8 cellular contexts compared by ENCODE assay signal in genomic region chrX:69285881-69286545, GRCh38.
A peak's percentile ranks its signal among the peaks of the same experiment; 100 is the strongest.
DNase-seq lines count a peak whose midpoint lies in the region; ATAC-seq and TF ChIP-seq lines count a peak whose summit lies in the region.

No MANE protein-coding gene starts in this region.

- H3K27me3 ChIP-seq in BJ (ENCODE audit: control insufficient read depth, insufficient read depth, low read length) (no peaks in the 10 kb centered on the region), endocrine pancreas (ENCODE audit: control insufficient read depth, insufficient read depth, low read length) (no peaks in the 10 kb centered on the region)

- H3K36me3 Mint-ChIP-seq in activated CD8-positive, alpha-beta T cell treated with anti-CD3 and anti-CD28 coated beads, Interleukin-2, amount 10 ng/mL, durations not matched to agents 7 days and 5 days (ENCODE audit: low read depth), result no peaks in the 10 kb centered on the region
- H3K36me3 Mint-ChIP-seq in mesothelial cell of epicardium, result no peaks in the 10 kb centered on the region

- H3K4me1 ChIP-seq in endocrine pancreas (ENCODE audit: control insufficient read depth, insufficient read depth, low read length), result no peaks in the 10 kb centered on the region

- no peaks in the 10 kb centered on the region for H3K36me3 ChIP-seq in BJ (ENCODE audit: control insufficient read depth, insufficient read depth, low read length)
- no peaks in the 10 kb centered on the region for H3K36me3 ChIP-seq in endocrine pancreas (ENCODE audit: control insufficient read depth, insufficient read depth, low read length)

- POLR2A ChIA-PET in BJ (lab: Charles Lee), result no interaction called here
- POLR2A ChIA-PET in activated CD8-positive, alpha-beta T cell treated with anti-CD3 and anti-CD28 coated beads, Interleukin-2, amount 10 ng/mL, durations not matched to agents 7 days and 5 days (lab: Charles Lee), result no interaction called here

- H3K9me3 ChIP-seq in endocrine pancreas (ENCODE audit: control insufficient read depth, low read length), result no peaks in the 10 kb centered on the region

- no peaks in the 10 kb centered on the region for H3K9me3 Mint-ChIP-seq in activated CD8-positive, alpha-beta T cell treated with anti-CD3 and anti-CD28 coated beads, Interleukin-2, amount 10 ng/mL, durations not matched to agents 7 days and 5 days (ENCODE audit: insufficient read depth)
- no peaks in the 10 kb centered on the region for H3K9me3 Mint-ChIP-seq in mesothelial cell of epicardium

- H3K9ac ChIP-seq in endocrine pancreas (ENCODE audit: control insufficient read depth, insufficient read depth, low read length), result peak overlapping the region; percentile 26

- ATAC-seq in GM19351 (IDR thresholded peaks at IDR 0.05; ENCODE audit: unreplicated experiment) (peak; percentile 81), GM19328 (IDR thresholded peaks at IDR 0.05; ENCODE audit: unreplicated experiment) (no peak)
- ATAC-seq in activated CD8-positive, alpha-beta T cell treated with anti-CD3 and anti-CD28 coated beads, Interleukin-2, amount 10 ng/mL, durations not matched to agents 7 days and 5 days, result peak; percentile 71

- no peaks in the 10 kb centered on the region for H3K4me1 Mint-ChIP-seq in activated CD8-positive, alpha-beta T cell treated with anti-CD3 and anti-CD28 coated beads, Interleukin-2, amount 10 ng/mL, durations not matched to agents 7 days and 5 days (ENCODE audit: low read depth)
- peaks cover 21% of the 10 kb centered on the region for H3K4me1 Mint-ChIP-seq in mesothelial cell of epicardium

- H3K27me3 Mint-ChIP-seq in activated CD8-positive, alpha-beta T cell treated with anti-CD3 and anti-CD28 coated beads, Interleukin-2, amount 10 ng/mL, durations not matched to agents 7 days and 5 days (ENCODE audit: low read depth), result no peaks in the 10 kb centered on the region
- no peaks in the 10 kb centered on the region for H3K27me3 Mint-ChIP-seq in mesothelial cell of epicardium (ENCODE audit: low read depth)

- DNase-seq in BJ (ENCODE audit: low read depth) (no peak), NCI-H128 (lab: John Stamatoyannopoulos, UW; ENCODE audit: unreplicated experiment) (peak; percentile 1), mesothelial cell of epicardium (ENCODE audit: low spot score in 2 of 2, unreplicated experiment in 2 of 2) (peak; percentile 48 to 80)
- DNase-seq in activated CD8-positive, alpha-beta T cell treated with anti-CD3 and anti-CD28 coated beads, Interleukin-2, amount 10 ng/mL, durations not matched to agents 7 days and 5 days, result peak; percentile 59
- peak; percentile 22 to 29 for DNase-seq in stimulated activated CD8-positive, alpha-beta memory T cell treated with anti-CD3 and anti-CD28 coated beads, Interleukin-2, amount 100 ng/mL, for 1 hour (ENCODE audit: low read depth in 2 of 2)

- TF ChIP-seq CTCF in BJ (IDR thresholded peaks at IDR 0.05; ENCODE audit: insufficient read depth, low read depth, low read length) (peak; percentile 88), mesothelial cell of epicardium (IDR thresholded peaks at IDR 0.05; ENCODE audit: unreplicated experiment) (peak; percentile 79)

- no peak overlapping the region for H3K27ac Mint-ChIP-seq in activated CD8-positive, alpha-beta T cell treated with anti-CD3 and anti-CD28 coated beads, Interleukin-2, amount 10 ng/mL, durations not matched to agents 7 days and 5 days
- H3K27ac Mint-ChIP-seq in mesothelial cell of epicardium, result no peak overlapping the region

- CTCF ChIA-PET in BJ (lab: Yijun Ruan, JAX), result interaction anchor here (0.7 to 4.1 kb wide), 9 partner anchors 9 to 463 kb away, joined by 3 to 28 read pairs (median 4); partner anchors contain the start of gene EFNB1
- CTCF ChIA-PET in activated CD8-positive, alpha-beta T cell treated with anti-CD3 and anti-CD28 coated beads, Interleukin-2, amount 10 ng/mL, durations not matched to agents 7 days and 5 days (lab: Charles Lee), result interaction anchor here (0.9 to 1.5 kb wide), 2 partner anchors 457 to 459 kb away, joined by 4 read pairs; partner anchors contain the start of gene EFNB1

- peak overlapping the region; percentile 34 for H3K4me3 Mint-ChIP-seq in activated CD8-positive, alpha-beta T cell treated with anti-CD3 and anti-CD28 coated beads, Interleukin-2, amount 10 ng/mL, durations not matched to agents 7 days and 5 days
- H3K4me3 Mint-ChIP-seq in mesothelial cell of epicardium, result peak overlapping the region; percentile 59

- H3K4me3 ChIP-seq in BJ (ENCODE audit: low read depth, low read length), result peak overlapping the region; percentile 37
- no peak overlapping the region for H3K4me3 ChIP-seq in endocrine pancreas (ENCODE audit: control insufficient read depth, insufficient read depth, low read length)
